8 cellular contexts compared by ENCODE assay signal in genomic region chr16:56681939-56682702, GRCh38. TPM values are rescaled to one million over a fixed set of nuclear protein-coding genes. Genes with fewer than 3 reads are reported as not detected.
DNase-seq lines count a peak whose midpoint lies in the region; ATAC-seq and TF ChIP-seq lines count a peak whose summit lies in the region.

MT1X (plus strand) TSS chr16:56682470; CDS start chr16:56682541, 71 bp downstream.

- no peaks in the 10 kb centered on the region for H3K4me1 ChIP-seq in BE2C
- peaks cover 10 to 18% of the 10 kb centered on the region in 2 donors for H3K4me1 ChIP-seq in left lung

- H3K27ac ChIP-seq in coronary artery (peak within 1 kb of the TSS; percentile 75 to 83), left lung (peak within 1 kb of the TSS; percentile 58 to 80)

- H3K4me3 ChIP-seq in BE2C (ENCODE audit: low read depth, low read length) (peak within 1 kb of the TSS; percentile 73), coronary artery (peak within 1 kb of the TSS; percentile 77), left lung (peak within 1 kb of the TSS; percentile 55)

- peak within 1 kb of the TSS; percentile 93 for H3K27ac Mint-ChIP-seq in activated CD4-positive, alpha-beta T cell treated with anti-CD3 and anti-CD28 coated beads, Interleukin-2, amount 10 ng/mL, durations not matched to agents 24 days and 14 days

- no peak for TF ChIP-seq CTCF in BE2C (IDR thresholded peaks at IDR 0.05; ENCODE audit: low read depth, low read length)
- no peak for TF ChIP-seq CTCF in coronary artery (IDR thresholded peaks at IDR 0.05)
- TF ChIP-seq CTCF in left lung (IDR thresholded peaks at IDR 0.05): no peak

- H3K4me1 Mint-ChIP-seq in activated CD4-positive, alpha-beta T cell treated with anti-CD3 and anti-CD28 coated beads, Interleukin-2, amount 10 ng/mL, durations not matched to agents 24 days and 14 days: peaks cover 21% of the 10 kb centered on the region

- ATAC-seq in HG03439 (IDR thresholded peaks at IDR 0.05; ENCODE audit: unreplicated experiment) (peak; percentile 92), left lung (peak; percentile 100)

- peak; percentile 87 for DNase-seq in BE2C
- DNase-seq in GM19238 (ENCODE audit: insufficient read length, low spot score): peak; percentile 89
- peak; percentile 40 for DNase-seq in NCI-H524 treated with DMSO at 0.1 percent for 48 hours (lab: John Stamatoyannopoulos, UW)
- peak; percentile 97 for DNase-seq in activated CD4-positive, alpha-beta T cell treated with anti-CD3 and anti-CD28 coated beads, Interleukin-2, amount 10 ng/mL, durations not matched to agents 24 days and 14 days
- peak; percentile 99 for DNase-seq in coronary artery (ENCODE audit: low spot score)
- DNase-seq in left lung: peak; percentile 92 to 97
- DNase-seq in stimulated activated CD4-positive, alpha-beta T cell treated with anti-CD3 and anti-CD28 coated beads, Interleukin-2, amount 100 ng/mL, for 48 hours: peak; percentile 84 to 87

- H3K27me3 ChIP-seq in BE2C (no peaks in the 10 kb centered on the region), left lung (no peaks in the 10 kb centered on the region)

- H3K36me3 ChIP-seq in BE2C (no peaks in the 10 kb centered on the region), left lung (no peaks in the 10 kb centered on the region)

- peaks cover 3% of the 10 kb centered on the region for H3K9me3 Mint-ChIP-seq in activated CD4-positive, alpha-beta T cell treated with anti-CD3 and anti-CD28 coated beads, Interleukin-2, amount 10 ng/mL, durations not matched to agents 24 days and 14 days

- intact Hi-C loops in activated CD4-positive, alpha-beta T cell treated with anti-CD3 and anti-CD28 coated beads, Interleukin-2, amount 10 ng/mL, durations not matched to agents 24 days and 14 days (cut with micrococcal nuclease): loop anchor here (1.0 to 2.0 kb wide), 5 partner anchors 20 to 105 kb away; partner anchors contain the start of genes MT1F and MT2A
- intact Hi-C loops in left lung (cut with DNase I): no loop called here

- H3K27me3 Mint-ChIP-seq in activated CD4-positive, alpha-beta T cell treated with anti-CD3 and anti-CD28 coated beads, Interleukin-2, amount 10 ng/mL, durations not matched to agents 24 days and 14 days: no peaks in the 10 kb centered on the region

- no peaks in the 10 kb centered on the region for H3K9me3 ChIP-seq in BE2C
- peaks cover 0 to 7% of the 10 kb centered on the region in 2 donors for H3K9me3 ChIP-seq in left lung

- H3K36me3 Mint-ChIP-seq in activated CD4-positive, alpha-beta T cell treated with anti-CD3 and anti-CD28 coated beads, Interleukin-2, amount 10 ng/mL, durations not matched to agents 24 days and 14 days (ENCODE audit: low read depth): peaks cover 7% of the 10 kb centered on the region

- H3K4me3 Mint-ChIP-seq in activated CD4-positive, alpha-beta T cell treated with anti-CD3 and anti-CD28 coated beads, Interleukin-2, amount 10 ng/mL, durations not matched to agents 24 days and 14 days: peak within 1 kb of the TSS; percentile 94

RNA-seq across cellular contexts. Expression of gene MT1X, which starts in this region (rescaled TPM):
- 8.3 TPM for polyA plus RNA-seq in BE2C (2012; ENCODE audit: insufficient read depth, insufficient read length, low read depth)
- total RNA-seq in activated CD4-positive, alpha-beta T cell treated with anti-CD3 and anti-CD28 coated beads, Interleukin-2, amount 10 ng/mL, durations not matched to agents 24 days and 14 days: 62.7 and 66.9 TPM in 2 replicates
- total RNA-seq in left lung: 100 to 1,000 TPM in 1 of 2 donors, 10 to 100 TPM in 1; 78.4 to 126 TPM

Comparison
In these comparisons a context has a peak if more than half of its experiments do, and no peak if none do; other contexts are left out.
1. Peak in every context shown above with its lines: DNase-seq, ATAC-seq, H3K4me3 ChIP-seq and H3K27ac ChIP-seq.
2. DNase-seq: peak in every context shown above with its lines; median percentile 99 in coronary artery; 97 in activated CD4-positive, alpha-beta T cell treated with anti-CD3 and anti-CD28 coated beads, Interleukin-2, amount 10 ng/mL, durations not matched to agents 24 days and 14 days; 94 in left lung; 89 in GM19238; 87 in BE2C; 86 in stimulated activated CD4-positive, alpha-beta T cell treated with anti-CD3 and anti-CD28 coated beads, Interleukin-2, amount 100 ng/mL, for 48 hours; 40 in NCI-H524 treated with DMSO at 0.1 percent for 48 hours.